ENCODE assay signal across 14 cellular contexts in genomic region chr14:41498959-41499358, GRCh38.
DNase-seq lines count a peak whose midpoint lies in the region; ATAC-seq, FAIRE-seq and TF ChIP-seq lines count a peak whose summit lies in the region.
"Had no signal": no experiment of that assay in that cellular context is flagged by ENCODE, and none has a peak within 500 bp of the region (broad histone marks: within the 10 kb centered on the region; RNA-seq: fewer than 3 reads in every experiment).

No MANE protein-coding gene starts in this region.

- H3K27ac ChIP-seq in HepG2 (ENCODE audit: extremely low read length, insufficient read depth, low read length) (no peak overlapping the region), right lobe of liver (no peak overlapping the region), PC-3 (ENCODE audit: low read length) (no peak overlapping the region), body of pancreas (no peak overlapping the region)

- H3K4me1 ChIP-seq in HepG2 (ENCODE audit: insufficient read depth, low read length) (no peaks in the 10 kb centered on the region), right lobe of liver (no peaks in the 10 kb centered on the region), PC-3 (ENCODE audit: insufficient read depth, low read length) (no peaks in the 10 kb centered on the region), body of pancreas (no peaks in the 10 kb centered on the region)

- DNase-seq in HepG2 (ENCODE audit: low spot score) = no peak
- no peak for DNase-seq in right lobe of liver
- peak; percentile 4 for DNase-seq in PC-3
- peak; percentile 81 for DNase-seq in epithelial cell of esophagus (ENCODE audit: low read depth)
- DNase-seq in putamen (ENCODE audit: low spot score) = no peak
- DNase-seq in body of pancreas = no peak
- DNase-seq: CD8-positive, alpha-beta T cell; DND-41; NCI-H2081 treated with DMSO at 0.1 percent for 48 hours; NCI-H524 treated with DMSO at 0.1 percent for 48 hours; RPMI8226 had no signal

- no peak for TF ChIP-seq RAD21 in HepG2 (CRISPR knock-in tag; IDR thresholded peaks at IDR 0.05)

- H3K4me3 ChIP-seq in HepG2 (replicated peaks in 1 of 3; ENCODE audit: insufficient read depth in 1 of 3, low read depth in 2 of 3, low read length in 3 of 3) = no peak overlapping the region
- H3K4me3 ChIP-seq in right lobe of liver = no peak overlapping the region
- H3K4me3 ChIP-seq in PC-3 (ENCODE audit: low read length) = no peak overlapping the region
- no peak overlapping the region for H3K4me3 ChIP-seq in epithelial cell of esophagus (ENCODE audit: low read length)
- H3K4me3 ChIP-seq in body of pancreas = no peak overlapping the region

- no peak for TF ChIP-seq POLR2A in HepG2 (IDR thresholded peaks at IDR 0.05; ENCODE audit: insufficient read depth in 1 of 2, low read depth in 2 of 2, low read length in 2 of 2)
- no peak for TF ChIP-seq POLR2A in right lobe of liver (IDR thresholded peaks at IDR 0.05)
- no peak for TF ChIP-seq POLR2A in body of pancreas (IDR thresholded peaks at IDR 0.05)

- no peak overlapping the region for H2AFZ ChIP-seq in HepG2 (ENCODE audit: low read length)
- no peak overlapping the region for H2AFZ ChIP-seq in PC-3 (ENCODE audit: low read length)

- TF ChIP-seq EP300 in HepG2 (IDR thresholded peaks at IDR 0.05; ENCODE audit: low read depth in 2 of 2, low read length in 2 of 2) (no peak), HepG2 (CRISPR knock-in tag; IDR thresholded peaks at IDR 0.05; ENCODE audit: borderline replicate concordance) (no peak)

- CTCF ChIA-PET in HepG2 (lab: Yijun Ruan, JAX; ENCODE audit: low intra/inter-chr PET ratio, low total read pairs) (no interaction called here), PC-3 (lab: Charles Lee) (no interaction called here)

- ATAC-seq in HepG2 (no peak), right lobe of liver (no peak), PC-3 (no peak), GM18861 (IDR thresholded peaks at IDR 0.05; ENCODE audit: unreplicated experiment) (no peak), body of pancreas (no peak), GM18520 (IDR thresholded peaks at IDR 0.05; ENCODE audit: unreplicated experiment) (no peak)
- ATAC-seq: CD8-positive, alpha-beta T cell had no signal

- no TSS peak for BruUV-seq in HepG2 (replicated peaks; lab: Mats Ljungman, UMichigan)
- BruUV-seq in PC-3 (replicated peaks; lab: Mats Ljungman, UMichigan) = no TSS peak

- in situ Hi-C loops in HepG2 (cut with HindIII; ENCODE audit: extremely low pct_ligation_motif_present, low pct_unique_long_range_greater_than_20kb) = no loop called here

- TF ChIP-seq CTCF in HepG2 (CRISPR knock-in tag; IDR thresholded peaks at IDR 0.05) (no peak), right lobe of liver (IDR thresholded peaks at IDR 0.05) (no peak), PC-3 (conservative IDR thresholded peaks at IDR 0.05; ENCODE audit: low read depth, low read length) (no peak), epithelial cell of esophagus (IDR thresholded peaks at IDR 0.05; ENCODE audit: insufficient read depth, low read depth, low read length, missing control alignments) (no peak), body of pancreas (IDR thresholded peaks at IDR 0.05) (no peak)

- H3K79me2 ChIP-seq in HepG2 (ENCODE audit: insufficient read depth, low read length) = no peaks in the 10 kb centered on the region
- H3K79me2 ChIP-seq in PC-3 (ENCODE audit: low read length) = no peaks in the 10 kb centered on the region

- POLR2A ChIA-PET in HepG2 (lab: Yijun Ruan, JAX) = no interaction called here
- POLR2A ChIA-PET in PC-3 (lab: Charles Lee; ENCODE audit: unreplicated experiment) = no interaction called here

- H3F3A ChIP-seq in PC-3 (ENCODE audit: low read length, unreplicated experiment) = no peaks in the 10 kb centered on the region

- H3K9ac ChIP-seq in HepG2 (ENCODE audit: insufficient read depth, low read depth, low read length) (no peak overlapping the region), PC-3 (ENCODE audit: low read length) (no peak overlapping the region)

- H3K36me3 ChIP-seq in HepG2 (replicated peaks in 1 of 2; ENCODE audit: control insufficient read depth in 1 of 2, insufficient read depth in 2 of 2, low read length in 2 of 2) = no peaks in the 10 kb centered on the region
- H3K36me3 ChIP-seq in right lobe of liver = no peaks in the 10 kb centered on the region
- no peaks in the 10 kb centered on the region for H3K36me3 ChIP-seq in PC-3 (ENCODE audit: low read depth, low read length)
- H3K36me3 ChIP-seq in body of pancreas (replicated peaks in 1 of 2; ENCODE audit: insufficient read depth in 1 of 2, low read depth in 2 of 2) = no peaks in the 10 kb centered on the region

- intact Hi-C loops in HepG2 (cut with micrococcal nuclease; ENCODE audit: unreplicated experiment) (no loop called here), right lobe of liver (cut with DNase I) (no loop called here), PC-3 (cut with micrococcal nuclease) (no loop called here), body of pancreas (cut with DNase I) (no loop called here)

- no peak overlapping the region for H3K4me2 ChIP-seq in HepG2 (ENCODE audit: low read depth, low read length)
- H3K4me2 ChIP-seq in PC-3 (ENCODE audit: low read length) = no peak overlapping the region

- no peaks in the 10 kb centered on the region for H3K27me3 ChIP-seq in HepG2 (ENCODE audit: control insufficient read depth in 1 of 2, insufficient read depth in 2 of 2, low read length in 2 of 2)
- no peaks in the 10 kb centered on the region for H3K27me3 ChIP-seq in right lobe of liver
- H3K27me3 ChIP-seq in PC-3 (ENCODE audit: low read length) = no peaks in the 10 kb centered on the region
- no peaks in the 10 kb centered on the region for H3K27me3 ChIP-seq in body of pancreas

- 60% methylated on average over 2 of the region's 2 CpGs for WGBS in HepG2 (ENCODE audit: low lambda C conversion rate)
- 90% methylated on average over 2 of the region's 2 CpGs for WGBS in right lobe of liver (ENCODE audit: insufficient coverage, low coverage, low lambda C conversion rate, missing lambda C conversion rate)
- WGBS in body of pancreas, 2 donors = 63 to 83% methylated on average over 2 of the region's 2 CpGs

- no peak for FAIRE-seq in HepG2 (lab: Jason Lieb, UNC)
- FAIRE-seq: H54 had no signal

- H3K9me3 ChIP-seq in HepG2 (ENCODE audit: low read length) = peaks cover 78% of the 10 kb centered on the region
- no peaks in the 10 kb centered on the region for H3K9me3 ChIP-seq in right lobe of liver
- H3K9me3 ChIP-seq in PC-3 (ENCODE audit: low read length) = no peaks in the 10 kb centered on the region
- no peaks in the 10 kb centered on the region for H3K9me3 ChIP-seq in body of pancreas

- no peaks in the 10 kb centered on the region for H4K20me1 ChIP-seq in HepG2 (ENCODE audit: insufficient read depth, low read length)
- no peaks in the 10 kb centered on the region for H4K20me1 ChIP-seq in PC-3 (ENCODE audit: low read length)

- no peaks in the 10 kb centered on the region for H3K9me2 ChIP-seq in PC-3 (replicated peaks; ENCODE audit: low read length)

TF ChIP-seq in HepG2, 621 proteins besides CTCF, POLR2A, EP300 and RAD21:
- TF ChIP-seq ZNF333 (CRISPR knock-in tag; IDR thresholded peaks at IDR 0.05; ENCODE audit: borderline replicate concordance) = no peak
- TF ChIP-seq CEBPB (IDR thresholded peaks at IDR 0.05; ENCODE audit: borderline replicate concordance, low read depth, low read length) = peak; percentile 96

Comparison
In these comparisons a context has a peak if more than half of its experiments do, and no peak if none do; other contexts are left out.
1. DNase-seq: peak in PC-3 (single experiment) and epithelial cell of esophagus (single experiment); none in HepG2 (single experiment), right lobe of liver (0 of 3), putamen (single experiment) and body of pancreas (0 of 4).